Comparison of ENCODE assay signal across 8 cellular contexts in the genomic region with DNA sequence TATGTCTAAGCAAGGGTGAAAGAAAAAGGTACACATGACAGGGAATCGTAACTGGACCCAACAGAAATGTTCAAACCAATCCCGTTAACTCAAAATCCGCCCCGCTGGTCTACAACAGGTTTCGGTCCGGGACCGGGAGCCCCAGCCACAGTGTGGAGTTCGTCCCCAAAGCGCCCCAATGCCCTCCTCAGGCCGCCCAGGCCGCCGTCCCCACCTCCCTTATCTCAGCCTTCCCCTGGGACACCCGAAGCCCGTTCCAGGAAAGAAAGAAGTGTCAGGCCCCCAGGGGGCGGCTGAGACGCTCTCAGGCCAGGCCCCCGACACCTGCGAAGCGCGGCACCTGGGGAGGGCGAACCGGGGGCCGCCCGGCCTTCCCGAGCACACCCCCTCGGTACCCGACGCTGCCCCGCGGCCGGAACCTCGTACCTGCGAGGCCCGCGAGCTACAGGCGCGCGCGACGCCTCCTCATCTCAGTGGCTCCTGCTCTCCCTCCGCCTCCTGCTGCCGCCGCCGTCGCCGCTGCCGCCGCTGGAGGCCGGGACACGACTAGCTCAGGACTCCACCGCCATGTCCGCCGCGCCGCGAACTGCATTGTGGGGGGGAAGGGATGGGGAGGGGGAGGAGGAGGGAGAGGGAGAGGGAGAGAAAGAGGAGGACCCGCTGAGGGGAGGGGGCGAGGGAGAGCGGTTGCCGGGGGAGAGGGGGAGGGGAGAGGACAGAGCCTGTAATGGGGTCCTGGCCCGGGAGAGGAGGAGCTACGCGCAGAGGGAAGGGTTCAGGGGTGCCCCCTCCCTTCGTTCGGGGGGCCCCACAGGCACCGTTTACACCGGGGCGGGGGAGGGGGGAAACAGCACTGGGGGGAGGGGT. TPM values are rescaled to one million over a fixed set of nuclear protein-coding genes. Genes with fewer than 3 reads are reported as not detected.
A peak's percentile ranks its signal among the peaks of the same experiment; 100 is the strongest.
DNase-seq lines count a peak whose midpoint lies in the region; ATAC-seq and TF ChIP-seq lines count a peak whose summit lies in the region.

A gene with protein sequence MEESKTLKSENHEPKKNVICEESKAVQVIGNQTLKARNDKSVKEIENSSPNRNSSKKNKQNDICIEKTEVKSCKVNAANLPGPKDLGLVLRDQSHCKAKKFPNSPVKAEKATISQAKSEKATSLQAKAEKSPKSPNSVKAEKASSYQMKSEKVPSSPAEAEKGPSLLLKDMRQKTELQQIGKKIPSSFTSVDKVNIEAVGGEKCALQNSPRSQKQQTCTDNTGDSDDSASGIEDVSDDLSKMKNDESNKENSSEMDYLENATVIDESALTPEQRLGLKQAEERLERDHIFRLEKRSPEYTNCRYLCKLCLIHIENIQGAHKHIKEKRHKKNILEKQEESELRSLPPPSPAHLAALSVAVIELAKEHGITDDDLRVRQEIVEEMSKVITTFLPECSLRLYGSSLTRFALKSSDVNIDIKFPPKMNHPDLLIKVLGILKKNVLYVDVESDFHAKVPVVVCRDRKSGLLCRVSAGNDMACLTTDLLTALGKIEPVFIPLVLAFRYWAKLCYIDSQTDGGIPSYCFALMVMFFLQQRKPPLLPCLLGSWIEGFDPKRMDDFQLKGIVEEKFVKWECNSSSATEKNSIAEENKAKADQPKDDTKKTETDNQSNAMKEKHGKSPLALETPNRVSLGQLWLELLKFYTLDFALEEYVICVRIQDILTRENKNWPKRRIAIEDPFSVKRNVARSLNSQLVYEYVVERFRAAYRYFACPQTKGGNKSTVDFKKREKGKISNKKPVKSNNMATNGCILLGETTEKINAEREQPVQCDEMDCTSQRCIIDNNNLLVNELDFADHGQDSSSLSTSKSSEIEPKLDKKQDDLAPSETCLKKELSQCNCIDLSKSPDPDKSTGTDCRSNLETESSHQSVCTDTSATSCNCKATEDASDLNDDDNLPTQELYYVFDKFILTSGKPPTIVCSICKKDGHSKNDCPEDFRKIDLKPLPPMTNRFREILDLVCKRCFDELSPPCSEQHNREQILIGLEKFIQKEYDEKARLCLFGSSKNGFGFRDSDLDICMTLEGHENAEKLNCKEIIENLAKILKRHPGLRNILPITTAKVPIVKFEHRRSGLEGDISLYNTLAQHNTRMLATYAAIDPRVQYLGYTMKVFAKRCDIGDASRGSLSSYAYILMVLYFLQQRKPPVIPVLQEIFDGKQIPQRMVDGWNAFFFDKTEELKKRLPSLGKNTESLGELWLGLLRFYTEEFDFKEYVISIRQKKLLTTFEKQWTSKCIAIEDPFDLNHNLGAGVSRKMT (N-terminal part only) (minus strand): TSS at position 588 of the 867 bp plus-strand sequence. CDS start 26,812 bp downstream, outside the sequence.

- peaks cover 47% of the 10 kb centered on the region for H3K4me1 Mint-ChIP-seq in CD4-positive, alpha-beta T cell (ENCODE audit: low read depth)
- H3K4me1 Mint-ChIP-seq in activated T-cell treated with anti-CD3 and anti-CD28 coated beads, Interleukin-2, amount 50 U/mL, for 4 hours (ENCODE audit: low read depth): peaks cover 31% of the 10 kb centered on the region

- peak; percentile 58 to 75 (median 67) for DNase-seq in CD4-positive, alpha-beta T cell
- DNase-seq in OCI-LY7 (ENCODE audit: low spot score) (peak; percentile 85), esophagus squamous epithelium (lab: John Stamatoyannopoulos, UW) (peak; percentile 39)
- DNase-seq in activated T-cell treated with anti-CD3 and anti-CD28 coated beads, Interleukin-2, amount 50 U/mL, for 4 hours: peak; percentile 63
- peak; percentile 23 to 51 for DNase-seq in stimulated activated CD8-positive, alpha-beta memory T cell treated with anti-CD3 and anti-CD28 coated beads, Interleukin-7, amount 100 ng/mL, for 1 hour (ENCODE audit: low read depth in 2 of 2)

- peak within 1 kb of the TSS; percentile 94 for H3K27ac ChIP-seq in CD4-positive, alpha-beta T cell (ENCODE audit: low read depth, low read length)
- H3K27ac ChIP-seq in HUES48 (ENCODE audit: low read depth, low read length) (peak within 1 kb of the TSS; percentile 96), OCI-LY7 (ENCODE audit: low read depth, low read length, poor library complexity, severe bottlenecking) (peak within 1 kb of the TSS; percentile 78), esophagus squamous epithelium (peak within 1 kb of the TSS; percentile 92 to 96 (median 94)), muscle layer of duodenum (ENCODE audit: low read length) (peak within 1 kb of the TSS; percentile 47)

- peak within 1 kb of the TSS; percentile 90 for H3K27ac Mint-ChIP-seq in CD4-positive, alpha-beta T cell

- H3K27me3 ChIP-seq in CD4-positive, alpha-beta T cell (ENCODE audit: control insufficient read depth, insufficient read depth, low read length): no peaks in the 10 kb centered on the region
- H3K27me3 ChIP-seq in HUES48 (ENCODE audit: control insufficient read depth, insufficient read depth, low read length) (no peaks in the 10 kb centered on the region), esophagus squamous epithelium (no peaks in the 10 kb centered on the region), muscle layer of duodenum (ENCODE audit: low read depth, low read length) (no peaks in the 10 kb centered on the region)

- POLR2A ChIA-PET in CD4-positive, alpha-beta T cell (lab: Charles Lee): interaction anchor here (0.6 to 2.3 kb wide), 32 partner anchors 8 to 368 kb away, joined by 3 to 97 read pairs (median 5); a partner anchor contains a TSS
- POLR2A ChIA-PET in OCI-LY7 (lab: Charles Lee): interaction anchor here (0.5 to 2.0 kb wide), 16 partner anchors 15 to 430 kb away, joined by 3 to 10 read pairs (median 3); a partner anchor contains a TSS

- intact Hi-C loops in CD4-positive, alpha-beta T cell (cut with DNase I, micrococcal nuclease): loop anchor here (2.0 to 5.0 kb wide), 8 partner anchors 26 to 185 kb away; a partner anchor contains a TSS
- intact Hi-C loops in OCI-LY7 (cut with micrococcal nuclease; ENCODE audit: unreplicated experiment): loop anchor here (1.0 to 5.0 kb wide), 4 partner anchors 85 to 148 kb away; a partner anchor contains a TSS
- intact Hi-C loops in esophagus squamous epithelium (cut with DNase I): no loop called here

- H3K9me2 ChIP-seq in OCI-LY7 (ENCODE audit: insufficient read depth, low read length): no peaks in the 10 kb centered on the region

- BruUV-seq in OCI-LY7 (replicated peaks; lab: Mats Ljungman, UMichigan): no TSS peak

- no peaks in the 10 kb centered on the region for H3K9me3 ChIP-seq in CD4-positive, alpha-beta T cell (ENCODE audit: control insufficient read depth, low read length)
- no peaks in the 10 kb centered on the region for H3K9me3 ChIP-seq in HUES48 (ENCODE audit: control insufficient read depth, insufficient read depth, low read length)
- no peaks in the 10 kb centered on the region for H3K9me3 ChIP-seq in OCI-LY7 (ENCODE audit: low read length)
- no peaks in the 10 kb centered on the region for H3K9me3 ChIP-seq in esophagus squamous epithelium
- no peaks in the 10 kb centered on the region for H3K9me3 ChIP-seq in muscle layer of duodenum (ENCODE audit: control insufficient read depth in 1 of 2, low read length in 2 of 2)

- ATAC-seq in CD4-positive, alpha-beta T cell (ENCODE audit: poor library complexity): peak; percentile 35
- ATAC-seq in GM19452 (IDR thresholded peaks at IDR 0.05; ENCODE audit: unreplicated experiment): peak; percentile 46
- peak; percentile 64 to 65 for ATAC-seq in activated T-cell treated with anti-CD3 and anti-CD28 coated beads, Interleukin-2, amount 50 U/mL, for 4 hours

- H3K9me3 Mint-ChIP-seq in CD4-positive, alpha-beta T cell: no peaks in the 10 kb centered on the region
- no peaks in the 10 kb centered on the region for H3K9me3 Mint-ChIP-seq in activated T-cell treated with anti-CD3 and anti-CD28 coated beads, Interleukin-2, amount 50 U/mL, for 4 hours

- peaks cover 17% of the 10 kb centered on the region for H4K20me1 ChIP-seq in OCI-LY7 (ENCODE audit: insufficient read depth, low read length)

- peak within 1 kb of the TSS; percentile 85 for H3K4me2 ChIP-seq in OCI-LY7 (ENCODE audit: low read length)

- peak in 2 of 4 donors; percentile 18 to 51 for TF ChIP-seq POLR2A in esophagus squamous epithelium (IDR thresholded peaks at IDR 0.05)

- H3K4me3 ChIP-seq in HUES48 (ENCODE audit: low read depth, low read length): peak within 1 kb of the TSS; percentile 93
- H3K4me3 ChIP-seq in OCI-LY7 (ENCODE audit: low read depth, low read length, poor library complexity, severe bottlenecking): peak within 1 kb of the TSS; percentile 77
- peak within 1 kb of the TSS; percentile 85 to 99 (median 90) for H3K4me3 ChIP-seq in esophagus squamous epithelium
- peak within 1 kb of the TSS; percentile 67 to 96 for H3K4me3 ChIP-seq in muscle layer of duodenum (ENCODE audit: low read depth in 1 of 2, low read length in 2 of 2)

- H3K36me3 Mint-ChIP-seq in CD4-positive, alpha-beta T cell (ENCODE audit: low read depth): peaks cover 9% of the 10 kb centered on the region
- H3K36me3 Mint-ChIP-seq in activated T-cell treated with anti-CD3 and anti-CD28 coated beads, Interleukin-2, amount 50 U/mL, for 4 hours (ENCODE audit: insufficient read depth): no peaks in the 10 kb centered on the region

- 0% methylated on average over 13 to 16 of the region's 68 CpGs for WGBS in esophagus squamous epithelium, 2 donors

- H3K36me3 ChIP-seq in HUES48 (ENCODE audit: control insufficient read depth, insufficient read depth, low read length): no peaks in the 10 kb centered on the region
- H3K36me3 ChIP-seq in OCI-LY7 (ENCODE audit: insufficient read depth, low read length): no peaks in the 10 kb centered on the region
- no peaks in the 10 kb centered on the region for H3K36me3 ChIP-seq in esophagus squamous epithelium
- H3K36me3 ChIP-seq in muscle layer of duodenum (ENCODE audit: control insufficient read depth in 1 of 2, insufficient read depth in 2 of 2, low read length in 2 of 2): no peaks in the 10 kb centered on the region

- peak; percentile 23 for TF ChIP-seq CTCF in CD4-positive, alpha-beta T cell (IDR thresholded peaks at IDR 0.05)
- TF ChIP-seq CTCF in OCI-LY7 (conservative IDR thresholded peaks at IDR 0.05; ENCODE audit: low read length) (peak; percentile 49), esophagus squamous epithelium (IDR thresholded peaks at IDR 0.05) (peak in 2 of 6 experiments; percentile 6 to 8)

- peaks cover 48% of the 10 kb centered on the region for H3K79me2 ChIP-seq in OCI-LY7 (ENCODE audit: insufficient read depth, low read depth, low read length)

- H3K4me1 ChIP-seq in HUES48 (ENCODE audit: control insufficient read depth, insufficient read depth, low read length): peaks cover 36% of the 10 kb centered on the region
- H3K4me1 ChIP-seq in OCI-LY7 (ENCODE audit: insufficient read depth, low read length, poor library complexity, severe bottlenecking): peaks cover 27% of the 10 kb centered on the region
- H3K4me1 ChIP-seq in esophagus squamous epithelium: peaks cover 10 to 50% (median 18%) of the 10 kb centered on the region in 3 donors
- H3K4me1 ChIP-seq in muscle layer of duodenum (ENCODE audit: control insufficient read depth in 1 of 2, insufficient read depth in 2 of 2, low read length in 2 of 2): peaks cover 5 to 14% of the 10 kb centered on the region in 2 donors

- H2AFZ ChIP-seq in OCI-LY7 (ENCODE audit: low read length): peak within 1 kb of the TSS; percentile 75

- peak within 1 kb of the TSS; percentile 84 for H3K4me3 Mint-ChIP-seq in CD4-positive, alpha-beta T cell
- peak within 1 kb of the TSS; percentile 66 for H3K4me3 Mint-ChIP-seq in activated T-cell treated with anti-CD3 and anti-CD28 coated beads, Interleukin-2, amount 50 U/mL, for 4 hours

- H3K9ac ChIP-seq in HUES48 (ENCODE audit: low read depth, low read length): peak within 1 kb of the TSS; percentile 90

- H3K27me3 Mint-ChIP-seq in CD4-positive, alpha-beta T cell: no peaks in the 10 kb centered on the region
- H3K27me3 Mint-ChIP-seq in activated T-cell treated with anti-CD3 and anti-CD28 coated beads, Interleukin-2, amount 50 U/mL, for 4 hours (ENCODE audit: low read depth): no peaks in the 10 kb centered on the region

- CTCF ChIA-PET in CD4-positive, alpha-beta T cell (lab: Charles Lee): interaction anchor here (0.6 to 2.0 kb wide), 8 partner anchors 58 to 187 kb away, joined by 3 to 5 read pairs (median 4); a partner anchor contains a TSS
- CTCF ChIA-PET in OCI-LY7 (lab: Charles Lee; ENCODE audit: unreplicated experiment): interaction anchor here (0.6 to 1.0 kb wide), 9 partner anchors 28 to 673 kb away, joined by 3 to 11 read pairs (median 5); a partner anchor contains a TSS

RNA-seq across cellular contexts. Expression of the gene that starts here (rescaled TPM):
- 100 to 1,000 TPM; 141 to 147 TPM for total RNA-seq in CD4-positive, alpha-beta T cell
- total RNA-seq in OCI-LY7 (2014; rRNA removed; shearing (Covaris generic)): 72.4 and 102 TPM in 2 replicates
- total RNA-seq in OCI-LY7 (2022) (70.8 and 81.1 TPM in 2 replicates), esophagus squamous epithelium (10 to 100 TPM; 18.9 to 56.1 (median 26.8) TPM)
- 10 to 100 TPM; 36.7 to 37.7 (median 36.8) TPM for total RNA-seq in activated T-cell treated with anti-CD3 and anti-CD28 coated beads, Interleukin-2, amount 50 U/mL, for 4 hours

Comparison
In these comparisons a context has a peak if more than half of its experiments do, and no peak if none do; other contexts are left out.
1. Peak in every context shown above with its lines: DNase-seq, ATAC-seq, H3K4me3 ChIP-seq and H3K27ac ChIP-seq.